In the genomic region with DNA sequence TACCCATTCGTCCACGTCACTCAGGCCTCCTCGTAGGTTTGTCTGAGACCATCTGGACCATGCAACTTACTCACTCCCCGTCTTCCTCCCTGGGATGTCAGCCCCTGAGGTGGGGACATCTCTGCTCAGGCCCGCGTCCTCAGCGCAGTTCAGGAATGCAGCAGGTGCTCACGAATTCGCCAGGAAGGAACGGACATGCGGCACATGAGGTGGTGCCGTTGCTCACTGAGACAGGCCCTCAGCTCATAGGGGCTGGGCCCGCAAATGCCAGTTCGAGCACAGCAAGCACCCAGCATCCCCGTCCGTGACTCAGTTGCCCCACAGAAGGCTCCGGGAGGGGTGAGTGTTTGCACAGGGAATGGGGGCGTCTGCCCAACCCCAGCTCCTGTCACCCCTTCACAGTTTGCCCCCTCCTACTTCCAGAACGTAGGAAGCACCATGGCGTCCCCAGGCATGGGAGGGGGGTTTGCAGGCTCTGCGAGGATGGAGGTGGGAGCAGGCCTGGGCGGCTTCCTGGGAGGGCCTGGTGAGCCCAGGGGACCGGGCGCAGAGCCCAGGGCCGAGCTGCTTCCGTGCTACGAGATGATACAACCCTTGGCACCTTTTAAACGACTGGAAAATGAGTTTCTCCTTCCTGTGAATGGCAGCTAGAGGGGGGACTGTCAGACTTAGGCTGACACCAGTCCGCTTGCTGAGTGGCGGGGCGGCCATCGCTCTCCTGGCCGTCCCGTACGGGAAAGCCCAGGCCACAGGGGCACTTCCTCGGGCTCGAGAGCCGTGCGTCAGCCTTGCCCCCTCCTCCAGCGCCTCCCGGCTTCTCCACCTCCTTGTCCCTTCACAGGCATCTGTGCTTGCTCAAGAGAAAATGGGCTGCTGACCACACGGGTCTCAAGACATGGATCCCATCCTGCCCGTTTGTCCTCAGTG, we compare ENCODE assay signal across 2 cellular contexts.
TF ChIP-seq lines count a peak whose summit lies in the region.

No MANE protein-coding gene starts in this region.

TF ChIP-seq in endothelial cell of umbilical vein, 7 proteins besides CTCF, POLR2A, EP300 and RAD21:
- no peak for TF ChIP-seq FOS (IDR thresholded peaks at IDR 0.05; ENCODE audit: borderline replicate concordance, insufficient read depth, low read length)
- no peak for TF ChIP-seq POLR2AphosphoS5 (IDR thresholded peaks at IDR 0.05; ENCODE audit: insufficient read depth, low read depth, low read length)
- TF ChIP-seq JUN (IDR thresholded peaks at IDR 0.05; ENCODE audit: borderline replicate concordance, insufficient read depth, insufficient read length, low read depth) = no peak
- no peak for TF ChIP-seq EZH2 (IDR thresholded peaks at IDR 0.05; ENCODE audit: borderline replicate concordance, low read depth, low read length, severe bottlenecking)
- no peak for TF ChIP-seq MYC (IDR thresholded peaks at IDR 0.05; ENCODE audit: low read depth, low read length)
- no peak for TF ChIP-seq GATA2 (IDR thresholded peaks at IDR 0.05; ENCODE audit: insufficient read depth, insufficient read length, low read depth, low read length)
- TF ChIP-seq, protein P1, sequence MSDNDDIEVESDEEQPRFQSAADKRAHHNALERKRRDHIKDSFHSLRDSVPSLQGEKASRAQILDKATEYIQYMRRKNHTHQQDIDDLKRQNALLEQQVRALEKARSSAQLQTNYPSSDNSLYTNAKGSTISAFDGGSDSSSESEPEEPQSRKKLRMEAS (IDR thresholded peaks at IDR 0.05; ENCODE audit: insufficient read depth, insufficient read length) = no peak

TF ChIP-seq in HepG2, 621 proteins besides CTCF, POLR2A, EP300 and RAD21:
- TF ChIP-seq FOSL2 (CRISPR knock-in tag; IDR thresholded peaks at IDR 0.05) = no peak
- no peak for TF ChIP-seq XBP1 (CRISPR knock-in tag; IDR thresholded peaks at IDR 0.05)
- TF ChIP-seq GZF1 (CRISPR knock-in tag; IDR thresholded peaks at IDR 0.05) = no peak
- TF ChIP-seq GPN1 (CRISPR knock-in tag; IDR thresholded peaks at IDR 0.05; ENCODE audit: borderline replicate concordance) = no peak
